In genomic region chr15:40104296-40104864, GRCh38 we compare ENCODE assay signal across 9 cellular contexts. TPM values are rescaled to one million over a fixed set of nuclear protein-coding genes. Genes with fewer than 3 reads are reported as not detected.
DNase-seq lines count a peak whose midpoint lies in the region; ATAC-seq and TF ChIP-seq lines count a peak whose summit lies in the region.
"Had no signal": no experiment of that assay in that cellular context is flagged by ENCODE, and none has a peak within 500 bp of the region (broad histone marks: within the 10 kb centered on the region; RNA-seq: fewer than 3 reads in every experiment).

No MANE protein-coding gene starts in this region.

- no peaks in the 10 kb centered on the region for H3K79me2 ChIP-seq in osteoblast (ENCODE audit: insufficient read depth, low read length)

- H3K4me3 ChIP-seq in BLaER1 = no peak overlapping the region
- no peak overlapping the region for H3K4me3 ChIP-seq in HEK293 (ENCODE audit: low read depth, low read length)
- H3K4me3 ChIP-seq in osteoblast (ENCODE audit: insufficient read depth, low read length) = no peak overlapping the region
- H3K4me3 ChIP-seq in mucosa of descending colon = no peak overlapping the region

- peaks cover 27% of the 10 kb centered on the region for H3K27me3 Mint-ChIP-seq in brain
- peaks cover 0 to 11% (median 0%) of the 10 kb centered on the region in 5 donors for H3K27me3 Mint-ChIP-seq in naive thymus-derived CD8-positive, alpha-beta T cell

- H3K9me3 Mint-ChIP-seq in brain = no peaks in the 10 kb centered on the region
- no peaks in the 10 kb centered on the region for H3K9me3 Mint-ChIP-seq in naive thymus-derived CD8-positive, alpha-beta T cell

- H3K36me3 Mint-ChIP-seq in brain = no peaks in the 10 kb centered on the region
- H3K36me3 Mint-ChIP-seq in naive thymus-derived CD8-positive, alpha-beta T cell = no peaks in the 10 kb centered on the region

- H3K27ac Mint-ChIP-seq in brain = peak overlapping the region; percentile 43 to 87 (median 86)
- peak overlapping the region in 4 of 10 donors; percentile 1 to 95 (median 66) for H3K27ac Mint-ChIP-seq in naive thymus-derived CD8-positive, alpha-beta T cell

- H3K36me3 ChIP-seq in BLaER1 (no peaks in the 10 kb centered on the region; the same call in 1 of the 2 replicates), HEK293 (ENCODE audit: control insufficient read depth in 2 of 2, insufficient read depth in 1 of 2, low read length in 2 of 2) (peaks cover 0 to 21% of the 10 kb centered on the region in 2 experiments; a peak in 1 of 3 replicates), osteoblast (ENCODE audit: insufficient read depth, low read length) (no peaks in the 10 kb centered on the region), mucosa of descending colon (ENCODE audit: low read depth) (no peaks in the 10 kb centered on the region)
- H3K36me3 ChIP-seq: WERI-Rb-1 had no signal

- no peaks in the 10 kb centered on the region for H3K27me3 ChIP-seq in BLaER1
- H3K27me3 ChIP-seq in osteoblast (ENCODE audit: insufficient read depth, low read length) = no peaks in the 10 kb centered on the region

- intact Hi-C loops in mucosa of descending colon (cut with DNase I, micrococcal nuclease) = loop anchor here in 1 of 2 donors (10.0 kb wide), 1 partner anchor 60 kb away; no protein-coding TSS in a partner anchor

- H3K9ac ChIP-seq in BLaER1 = no peak overlapping the region

- H3K4me3 Mint-ChIP-seq in brain = peak overlapping the region; percentile 59 to 94 (median 71)
- H3K4me3 Mint-ChIP-seq in naive thymus-derived CD8-positive, alpha-beta T cell = peak overlapping the region in 4 of 10 donors; percentile 51 to 93 (median 86)

- no peaks in the 10 kb centered on the region for H4K20me1 ChIP-seq in BLaER1
- peaks cover 3% of the 10 kb centered on the region for H4K20me1 ChIP-seq in osteoblast (ENCODE audit: insufficient read depth, low read length)

- H3K4me2 ChIP-seq in BLaER1 (peak overlapping the region; percentile 99), osteoblast (ENCODE audit: insufficient read depth, low read length) (peak overlapping the region; percentile 18)

- TF ChIP-seq CTCF in HEK293 (tag by site-specific recombination; IDR thresholded peaks at IDR 0.05) = no peak
- TF ChIP-seq CTCF in brain (conservative IDR thresholded peaks at IDR 0.05) = no peak
- TF ChIP-seq CTCF in osteoblast (IDR thresholded peaks at IDR 0.05; ENCODE audit: extremely low read depth, low read depth, low read length) = no peak
- no peak for TF ChIP-seq CTCF in mucosa of descending colon (IDR thresholded peaks at IDR 0.05)

- no peak overlapping the region for H3K27ac ChIP-seq in BLaER1
- H3K27ac ChIP-seq in HEK293 (ENCODE audit: extremely low read depth, low read depth, low read length) = peak overlapping the region; percentile 85
- no peak overlapping the region for H3K27ac ChIP-seq in osteoblast (ENCODE audit: low read depth, low read length)

- H3K4me1 ChIP-seq in BLaER1 (peaks cover 92% of the 10 kb centered on the region), HEK293 (ENCODE audit: control insufficient read depth, insufficient read depth, low read length) (peaks cover 59% of the 10 kb centered on the region), osteoblast (ENCODE audit: insufficient read depth, low read length) (peaks cover 45% of the 10 kb centered on the region), mucosa of descending colon (ENCODE audit: low read depth) (peaks cover 78% of the 10 kb centered on the region)

- POLR2A ChIA-PET in HEK293 (lab: Yijun Ruan, JAX) = interaction anchor here (0.9 to 2.9 kb wide), 7 partner anchors 8 to 71 kb away, joined by 3 to 15 read pairs (median 8); no protein-coding TSS in a partner anchor
- POLR2A ChIA-PET in naive thymus-derived CD8-positive, alpha-beta T cell (lab: Charles Lee) = interaction anchor here (1.9 to 2.8 kb wide), 2 partner anchors 11 to 50 kb away, joined by 4 to 8 read pairs; no protein-coding TSS in a partner anchor

- H2AFZ ChIP-seq in osteoblast (ENCODE audit: low read length) = no peak overlapping the region

- CTCF ChIA-PET in HEK293 (lab: Yijun Ruan, JAX) = interaction anchor here (0.6 to 6.2 kb wide), 26 partner anchors 11 to 1639 kb away, joined by 3 to 56 read pairs (median 3); no protein-coding TSS in a partner anchor

- peak; percentile 80 for DNase-seq in osteoblast (ENCODE audit: insufficient read length, low spot score, missing footprints)
- no peak for DNase-seq in naive thymus-derived CD8-positive, alpha-beta T cell
- DNase-seq in amniotic stem cell (lab: John Stamatoyannopoulos, UW) = no peak
- DNase-seq in mucosa of descending colon = no peak

- no peak for ATAC-seq in GM19351 (IDR thresholded peaks at IDR 0.05; ENCODE audit: unreplicated experiment)
- ATAC-seq in naive thymus-derived CD8-positive, alpha-beta T cell = no peak
- ATAC-seq in mucosa of descending colon = no peak

- H3K9me3 ChIP-seq in BLaER1 (no peaks in the 10 kb centered on the region), HEK293 (ENCODE audit: control insufficient read depth, insufficient read depth, low read depth, low read length) (no peaks in the 10 kb centered on the region), osteoblast (ENCODE audit: low read depth, low read length) (no peaks in the 10 kb centered on the region), mucosa of descending colon (no peaks in the 10 kb centered on the region)

- H3K4me1 Mint-ChIP-seq in brain = peaks cover 93% of the 10 kb centered on the region
- peaks cover 30 to 78% (median 54%) of the 10 kb centered on the region in 4 donors for H3K4me1 Mint-ChIP-seq in naive thymus-derived CD8-positive, alpha-beta T cell

TF ChIP-seq in HEK293, 187 proteins besides CTCF, POLR2A, EP300 and RAD21 (continues in another document):
- no peak for TF ChIP-seq RBAK (tag by site-specific recombination; IDR thresholded peaks at IDR 0.05)
- no peak for TF ChIP-seq ZNF626 (tag by site-specific recombination; IDR thresholded peaks at IDR 0.05)
- no peak for TF ChIP-seq ZNF544 (tag by site-specific recombination; IDR thresholded peaks at IDR 0.05)
- TF ChIP-seq SCRT2 (tag by site-specific recombination; IDR thresholded peaks at IDR 0.05) = no peak
- TF ChIP-seq ZNF677 (tag by site-specific recombination; IDR thresholded peaks at IDR 0.05) = no peak
- no peak for TF ChIP-seq ZBTB8A (tag by site-specific recombination; IDR thresholded peaks at IDR 0.05)
- TF ChIP-seq ZNF23 (tag by site-specific recombination; IDR thresholded peaks at IDR 0.05; ENCODE audit: borderline replicate concordance) = no peak
- no peak for TF ChIP-seq ZNF24 (tag by site-specific recombination; IDR thresholded peaks at IDR 0.05)
- TF ChIP-seq ZNF112 (tag by site-specific recombination; IDR thresholded peaks at IDR 0.05) = no peak
- no peak for TF ChIP-seq ZNF501 (tag by site-specific recombination; IDR thresholded peaks at IDR 0.05)
- no peak for TF ChIP-seq ZNF148 (tag by site-specific recombination; IDR thresholded peaks at IDR 0.05; ENCODE audit: borderline replicate concordance)
- no peak for TF ChIP-seq ZSCAN16 (tag by site-specific recombination; IDR thresholded peaks at IDR 0.05)

RNA-seq across cellular contexts. Expression of gene BMF, which starts 4.3 kb away (rescaled TPM):
- 22.7 TPM for polyA plus RNA-seq in brain (ENCODE audit: insufficient read depth, low read depth, low replicate concordance)
- total RNA-seq in osteoblast (8.0 TPM in 2 replicates), mucosa of descending colon (10 to 100 TPM; 12.6 to 32.1 (median 28.7) TPM)
- 10 to 100 TPM; 17.4 to 19.8 TPM for total RNA-seq in naive thymus-derived CD8-positive, alpha-beta T cell
- under 1 TPM; 0.12 to 0.44 (median 0.23) TPM for polyA plus RNA-seq in naive thymus-derived CD8-positive, alpha-beta T cell

RNA-seq across cellular contexts. Expression of gene BUB1B, which starts 56.5 kb away (rescaled TPM):
- polyA plus RNA-seq in brain (ENCODE audit: insufficient read depth, low read depth, low replicate concordance) = 22.6 TPM
- 2.2 and 4.1 TPM in 2 replicates for total RNA-seq in osteoblast
- under 1 TPM; 0.49 to 0.77 TPM for total RNA-seq in naive thymus-derived CD8-positive, alpha-beta T cell
- under 1 TPM in 1 of 3 donors, not detected in 2; 0.54 TPM for polyA plus RNA-seq in naive thymus-derived CD8-positive, alpha-beta T cell
- total RNA-seq in mucosa of descending colon = 10 to 100 TPM in 1 of 3 donors, 1 to 10 TPM in 2; 5.0 to 13.6 (median 5.1) TPM
